ENCODE assay signal across 8 cellular contexts in genomic region chr3:125697979-125698640, GRCh38.
DNase-seq lines count a peak whose midpoint lies in the region; ATAC-seq and TF ChIP-seq lines count a peak whose summit lies in the region.
"Not testable (repeated sequence)": the region's sequence is repeated elsewhere in the genome, so short reads cannot be mapped to it uniquely, and the experiment has no call there.

No MANE protein-coding gene starts in this region.

- H3K27ac ChIP-seq in OCI-LY3 (ENCODE audit: low read length); endodermal cell (ENCODE audit: low read depth, low read length): not testable (repeated sequence)

- peak overlapping the region; percentile 26 for H3K4me3 Mint-ChIP-seq in Calu3 (ENCODE audit: low read depth, unreplicated experiment)
- H3K4me3 Mint-ChIP-seq in activated T-helper 1 cell treated with anti-CD3 and anti-CD28 coated beads, Interleukin-12 subunit alpha, Interleukin-12 subunit beta, Interleukin-2, Interleukin-4 antibody, amounts not matched to agents 30 ng/mL and 10 ng/mL and 1 ng/mL, durations not matched to agents 14 hours and 24 hours and 36 hours; endodermal cell; stimulated activated effector memory CD8-positive, alpha-beta T cell treated with anti-CD3 and anti-CD28 coated beads, Interleukin-12 subunit alpha, Interleukin-12 subunit beta, amount 100 ng/mL, for 72 hours: not testable (repeated sequence)

- CTCF ChIA-PET in Calu3 (lab: Charles Lee) = interaction anchor here (1.2 kb wide), 1 partner anchor 50 kb away, joined by 5 read pairs; no protein-coding TSS in a partner anchor

- ATAC-seq in stimulated activated effector memory CD8-positive, alpha-beta T cell treated with anti-CD3 and anti-CD28 coated beads, Interleukin-12 subunit alpha, Interleukin-12 subunit beta, amount 100 ng/mL, for 72 hours = not testable (repeated sequence)

- H3K27ac Mint-ChIP-seq in Calu3 (ENCODE audit: unreplicated experiment); activated T-helper 1 cell treated with anti-CD3 and anti-CD28 coated beads, Interleukin-12 subunit alpha, Interleukin-12 subunit beta, Interleukin-2, Interleukin-4 antibody, amounts not matched to agents 30 ng/mL and 10 ng/mL and 1 ng/mL, durations not matched to agents 14 hours and 24 hours and 36 hours; endodermal cell: not testable (repeated sequence)
- H3K27ac Mint-ChIP-seq in stimulated activated effector memory CD8-positive, alpha-beta T cell treated with anti-CD3 and anti-CD28 coated beads, Interleukin-12 subunit alpha, Interleukin-12 subunit beta, amount 100 ng/mL, for 72 hours = peak overlapping the region; percentile 29

- not testable (repeated sequence) for H3K9me3 Mint-ChIP-seq in Calu3 (ENCODE audit: low read depth, unreplicated experiment); activated T-helper 1 cell treated with anti-CD3 and anti-CD28 coated beads, Interleukin-12 subunit alpha, Interleukin-12 subunit beta, Interleukin-2, Interleukin-4 antibody, amounts not matched to agents 30 ng/mL and 10 ng/mL and 1 ng/mL, durations not matched to agents 14 hours and 24 hours and 36 hours; endodermal cell; stimulated activated effector memory CD8-positive, alpha-beta T cell treated with anti-CD3 and anti-CD28 coated beads, Interleukin-12 subunit alpha, Interleukin-12 subunit beta, amount 100 ng/mL, for 72 hours

- not testable (repeated sequence) for H3K4me3 ChIP-seq in OCI-LY3 (ENCODE audit: low read length); endodermal cell (ENCODE audit: low read length)

- peak overlapping the region; percentile 87; the same call in 1 of the 2 replicates for H2AFZ ChIP-seq in OCI-LY3 (ENCODE audit: low read depth, low read length)

- TF ChIP-seq CTCF in Calu3 (IDR thresholded peaks at IDR 0.05; ENCODE audit: unreplicated experiment) (peak; percentile 40), OCI-LY3 (IDR thresholded peaks at IDR 0.05; ENCODE audit: low read depth, low read length) (peak; percentile 24; the same call in 1 of the 2 replicates), endodermal cell (conservative IDR thresholded peaks at IDR 0.05) (peak; percentile 42)

- H3K36me3 Mint-ChIP-seq in Calu3 (ENCODE audit: insufficient read depth, unreplicated experiment); activated T-helper 1 cell treated with anti-CD3 and anti-CD28 coated beads, Interleukin-12 subunit alpha, Interleukin-12 subunit beta, Interleukin-2, Interleukin-4 antibody, amounts not matched to agents 30 ng/mL and 10 ng/mL and 1 ng/mL, durations not matched to agents 14 hours and 24 hours and 36 hours (ENCODE audit: low read depth); endodermal cell (ENCODE audit: low read depth); stimulated activated effector memory CD8-positive, alpha-beta T cell treated with anti-CD3 and anti-CD28 coated beads, Interleukin-12 subunit alpha, Interleukin-12 subunit beta, amount 100 ng/mL, for 72 hours: not testable (repeated sequence)

- peak; percentile 81 for DNase-seq in Calu3
- DNase-seq in HCEC 1CT = peak; percentile 13
- DNase-seq in activated CD4-positive, alpha-beta T cell treated with anti-CD3 and anti-CD28 coated beads for 4 hours = peak; percentile 11 to 43
- peak; percentile 44 for DNase-seq in activated T-helper 1 cell treated with anti-CD3 and anti-CD28 coated beads, Interleukin-12 subunit alpha, Interleukin-12 subunit beta, Interleukin-2, Interleukin-4 antibody, amounts not matched to agents 30 ng/mL and 10 ng/mL and 1 ng/mL, durations not matched to agents 14 hours and 24 hours and 36 hours (ENCODE audit: low spot score)
- not testable (repeated sequence) for DNase-seq in endodermal cell
- DNase-seq in stimulated activated CD4-positive, alpha-beta T cell treated with anti-CD3 and anti-CD28 coated beads, Interleukin-15, amount 100 ng/mL, for 48 hours (ENCODE audit: low read depth in 2 of 2) = peak; percentile 25 to 29
- peak; percentile 24 to 61 for DNase-seq in stimulated activated effector memory CD8-positive, alpha-beta T cell treated with anti-CD3 and anti-CD28 coated beads, Interleukin-12 subunit alpha, Interleukin-12 subunit beta, amount 100 ng/mL, for 72 hours (ENCODE audit: low spot score in 2 of 2)

- not testable (repeated sequence) for H4K20me1 ChIP-seq in OCI-LY3 (ENCODE audit: insufficient read depth, low read length)

- not testable (repeated sequence) for H3K27me3 Mint-ChIP-seq in Calu3 (ENCODE audit: unreplicated experiment); activated T-helper 1 cell treated with anti-CD3 and anti-CD28 coated beads, Interleukin-12 subunit alpha, Interleukin-12 subunit beta, Interleukin-2, Interleukin-4 antibody, amounts not matched to agents 30 ng/mL and 10 ng/mL and 1 ng/mL, durations not matched to agents 14 hours and 24 hours and 36 hours (ENCODE audit: insufficient read depth); endodermal cell (ENCODE audit: insufficient read depth)

- H3K79me2 ChIP-seq in OCI-LY3 (ENCODE audit: low read length) = not testable (repeated sequence)

- not testable (repeated sequence) for H3K4me1 ChIP-seq in OCI-LY3 (ENCODE audit: low read length); endodermal cell (ENCODE audit: control insufficient read depth, insufficient read depth, low read length)

- WGBS in endodermal cell (ENCODE audit: insufficient coverage in 1 of 2, insufficient read length in 1 of 2), 2 experiments = 80 to 85% methylated on average over 1 to 13 of the region's 13 CpGs

- H3K4me1 Mint-ChIP-seq in Calu3 (ENCODE audit: low read depth, unreplicated experiment) (peaks cover 26% of the 10 kb centered on the region), endodermal cell (peaks cover 29% of the 10 kb centered on the region)
- peaks cover 11% of the 10 kb centered on the region for H3K4me1 Mint-ChIP-seq in activated T-helper 1 cell treated with anti-CD3 and anti-CD28 coated beads, Interleukin-12 subunit alpha, Interleukin-12 subunit beta, Interleukin-2, Interleukin-4 antibody, amounts not matched to agents 30 ng/mL and 10 ng/mL and 1 ng/mL, durations not matched to agents 14 hours and 24 hours and 36 hours (ENCODE audit: low read depth)
- not testable (repeated sequence) for H3K4me1 Mint-ChIP-seq in stimulated activated effector memory CD8-positive, alpha-beta T cell treated with anti-CD3 and anti-CD28 coated beads, Interleukin-12 subunit alpha, Interleukin-12 subunit beta, amount 100 ng/mL, for 72 hours

- not testable (repeated sequence) for BruUV-seq in Calu3 (replicated peaks; lab: Mats Ljungman, UMichigan)

- H3K27me3 ChIP-seq in OCI-LY3 (ENCODE audit: low read depth, low read length); endodermal cell (ENCODE audit: control insufficient read depth, insufficient read depth, low read length, poor library complexity, severe bottlenecking): not testable (repeated sequence)

- not testable (repeated sequence) for H3K9me3 ChIP-seq in OCI-LY3 (ENCODE audit: insufficient read depth, low read length); endodermal cell (ENCODE audit: control insufficient read depth, low read length)

- H3K36me3 ChIP-seq in OCI-LY3 (replicated peaks; ENCODE audit: low read depth, low read length); endodermal cell (ENCODE audit: control insufficient read depth, insufficient read depth, low read length): not testable (repeated sequence)

- intact Hi-C loops in Calu3 (cut with micrococcal nuclease; ENCODE audit: unreplicated experiment); activated T-helper 1 cell treated with anti-CD3 and anti-CD28 coated beads, Interleukin-12 subunit alpha, Interleukin-12 subunit beta, Interleukin-2, Interleukin-4 antibody, amounts not matched to agents 30 ng/mL and 10 ng/mL and 1 ng/mL, durations not matched to agents 14 hours and 24 hours and 36 hours (cut with micrococcal nuclease): not testable (repeated sequence)

- not testable (repeated sequence) for H3K4me2 ChIP-seq in OCI-LY3 (ENCODE audit: low read length)

- H3K9ac ChIP-seq in OCI-LY3 (ENCODE audit: low read length); endodermal cell (ENCODE audit: extremely low read depth, low read length, poor library complexity, severe bottlenecking): not testable (repeated sequence)
